In genomic region chr18:55452123-55452611, GRCh38 we compare ENCODE assay signal across 17 cellular contexts.
A peak's percentile ranks its signal among the peaks of the same experiment; 100 is the strongest.
DNase-seq lines count a peak whose midpoint lies in the region; TF ChIP-seq lines count a peak whose summit lies in the region.
"Had no signal": no experiment of that assay in that cellular context is flagged by ENCODE, and none has a peak within 500 bp of the region (broad histone marks: within the 10 kb centered on the region; RNA-seq: fewer than 3 reads in every experiment).

No MANE protein-coding gene starts in this region.

- H3K9me3 ChIP-seq in OCI-LY7 (ENCODE audit: low read length) (no peaks in the 10 kb centered on the region), fibroblast of lung (ENCODE audit: control insufficient read depth, insufficient read depth, low read depth, low read length) (no peaks in the 10 kb centered on the region), stomach (no peaks in the 10 kb centered on the region)
- H3K9me3 ChIP-seq: left lung had no signal

- 43 to 100% (median 66%) methylated on average over 1 of the region's 1 CpG for WGBS in stomach, 5 donors

- H4K20me1 ChIP-seq in OCI-LY7 (ENCODE audit: insufficient read depth, low read length) (no peaks in the 10 kb centered on the region), fibroblast of lung (ENCODE audit: control insufficient read depth, extremely low read depth, insufficient read depth, low read length) (no peaks in the 10 kb centered on the region)

- H3K9me3 Mint-ChIP-seq in activated naive CD4-positive, alpha-beta T cell treated with anti-CD3 and anti-CD28 coated beads for 36 hours: no peaks in the 10 kb centered on the region
- H3K9me3 Mint-ChIP-seq: activated CD4-positive, alpha-beta memory T cell treated with anti-CD3 and anti-CD28 coated beads for 36 hours had no signal

- H3K4me2 ChIP-seq in OCI-LY7 (ENCODE audit: low read length): peak overlapping the region; percentile 20; the same call in 1 of the 2 replicates
- H3K4me2 ChIP-seq in fibroblast of lung (ENCODE audit: extremely low read depth, insufficient read depth, low read length): no peak overlapping the region

- H3K79me2 ChIP-seq in OCI-LY7 (ENCODE audit: insufficient read depth, low read depth, low read length) (peaks cover 83% of the 10 kb centered on the region), fibroblast of lung (ENCODE audit: control insufficient read depth, insufficient read depth, low read length) (peaks cover 2% of the 10 kb centered on the region)

- peak overlapping the region; percentile 98 for H3K27ac ChIP-seq in OCI-LY7 (ENCODE audit: low read depth, low read length, poor library complexity, severe bottlenecking)
- no peak overlapping the region for H3K27ac ChIP-seq in fibroblast of lung (ENCODE audit: insufficient read depth, low read length)
- peak overlapping the region in 2 of 5 donors; percentile 4 to 12 for H3K27ac ChIP-seq in stomach
- H3K27ac ChIP-seq: C4-2B had no signal

- POLR2A ChIA-PET in OCI-LY7 (lab: Charles Lee): no interaction called here

- no peak overlapping the region for H3K9ac ChIP-seq in fibroblast of lung (ENCODE audit: insufficient read depth, low read length)

- BruUV-seq in OCI-LY7 (replicated peaks; lab: Mats Ljungman, UMichigan): no TSS peak

- no peak for TF ChIP-seq POLR2A in stomach (IDR thresholded peaks at IDR 0.05)

- H3K36me3 ChIP-seq in OCI-LY7 (ENCODE audit: insufficient read depth, low read length) (no peaks in the 10 kb centered on the region), fibroblast of lung (ENCODE audit: control insufficient read depth, insufficient read depth, low read length) (no peaks in the 10 kb centered on the region), stomach (no peaks in the 10 kb centered on the region)
- H3K36me3 ChIP-seq: left lung had no signal

- H2AFZ ChIP-seq in OCI-LY7 (ENCODE audit: low read length) (no peak overlapping the region), fibroblast of lung (ENCODE audit: low read length) (no peak overlapping the region)

- no peaks in the 10 kb centered on the region for H3K27me3 Mint-ChIP-seq in activated naive CD4-positive, alpha-beta T cell treated with anti-CD3 and anti-CD28 coated beads for 36 hours (ENCODE audit: low read depth)

- H3K27me3 ChIP-seq in fibroblast of lung (ENCODE audit: control insufficient read depth, insufficient read depth, low read length) (no peaks in the 10 kb centered on the region), stomach (no peaks in the 10 kb centered on the region)
- H3K27me3 ChIP-seq: left lung had no signal

- no peaks in the 10 kb centered on the region for H3K9me2 ChIP-seq in OCI-LY7 (ENCODE audit: insufficient read depth, low read length)

- H3K4me1 Mint-ChIP-seq in activated naive CD4-positive, alpha-beta T cell treated with anti-CD3 and anti-CD28 coated beads for 36 hours (ENCODE audit: low read depth): no peaks in the 10 kb centered on the region

- no peak overlapping the region for H3K4me3 ChIP-seq in OCI-LY7 (ENCODE audit: low read depth, low read length, poor library complexity, severe bottlenecking)
- H3K4me3 ChIP-seq in fibroblast of lung (replicated peaks in 1 of 4; ENCODE audit: control extremely low read depth in 1 of 4, insufficient read depth in 1 of 4, low read depth in 3 of 4, low read length in 4 of 4): no peak overlapping the region
- H3K4me3 ChIP-seq in stomach: no peak overlapping the region
- H3K4me3 ChIP-seq: left lung had no signal

- DNase-seq in GM04504 (ENCODE audit: low read depth) (peak; percentile 24), OCI-LY7 (ENCODE audit: low spot score) (no peak), fibroblast of lung (ENCODE audit: low read depth in 2 of 2) (peak; percentile 12 to 36), renal cortical epithelial cell (ENCODE audit: low read depth) (peak; percentile 17), stomach (no peak), glomerular visceral epithelial cell (ENCODE audit: extremely low spot score) (no peak)
- no peak for DNase-seq in stimulated activated naive CD4-positive, alpha-beta T cell treated with Interleukin-2 at 50 U/mL for 16 hours (lab: John Stamatoyannopoulos, UW)
- DNase-seq in activated naive CD4-positive, alpha-beta T cell treated with anti-CD3 and anti-CD28 coated beads for 36 hours: no peak
- DNase-seq: activated CD4-positive, alpha-beta memory T cell treated with anti-CD3 and anti-CD28 coated beads for 36 hours; activated naive CD4-positive, alpha-beta T cell treated with anti-CD3 and anti-CD28 coated beads, Interleukin-2, amount 50 U/mL, for 16 hours; GDM1; NK-92 treated with Interleukin-12 subunit alpha and Interleukin-12 subunit beta, amount 100 ng/mL, for 24 hours; occipital lobe; stimulated activated CD4-positive, alpha-beta T cell treated with anti-CD3 and anti-CD28 coated beads, Interleukin-2, amount 100 ng/mL, for 24 hours; stimulated activated naive CD4-positive, alpha-beta T cell had no signal

- H3K36me3 Mint-ChIP-seq in activated naive CD4-positive, alpha-beta T cell treated with anti-CD3 and anti-CD28 coated beads for 36 hours (ENCODE audit: low read depth): no peaks in the 10 kb centered on the region
- H3K36me3 Mint-ChIP-seq: activated CD4-positive, alpha-beta memory T cell treated with anti-CD3 and anti-CD28 coated beads for 36 hours had no signal

- no peak overlapping the region for H3K27ac Mint-ChIP-seq in activated naive CD4-positive, alpha-beta T cell treated with anti-CD3 and anti-CD28 coated beads for 36 hours
- H3K27ac Mint-ChIP-seq: activated CD4-positive, alpha-beta memory T cell treated with anti-CD3 and anti-CD28 coated beads for 36 hours had no signal

- CTCF ChIA-PET in OCI-LY7 (lab: Charles Lee; ENCODE audit: unreplicated experiment): no interaction called here
- CTCF ChIA-PET in activated naive CD4-positive, alpha-beta T cell treated with anti-CD3 and anti-CD28 coated beads for 36 hours (lab: Charles Lee): no interaction called here

- no peak for TF ChIP-seq EP300 in stomach (IDR thresholded peaks at IDR 0.05)

- H3K4me3 Mint-ChIP-seq in activated naive CD4-positive, alpha-beta T cell treated with anti-CD3 and anti-CD28 coated beads for 36 hours: no peak overlapping the region
- H3K4me3 Mint-ChIP-seq: activated CD4-positive, alpha-beta memory T cell treated with anti-CD3 and anti-CD28 coated beads for 36 hours had no signal

- intact Hi-C loops in OCI-LY7 (cut with micrococcal nuclease; ENCODE audit: unreplicated experiment): no loop called here
- intact Hi-C loops in stomach (cut with DNase I; ENCODE audit: low total_unique reads): no loop called here
- intact Hi-C loops in activated naive CD4-positive, alpha-beta T cell treated with anti-CD3 and anti-CD28 coated beads for 36 hours (cut with micrococcal nuclease): no loop called here

- TF ChIP-seq CTCF in OCI-LY7 (conservative IDR thresholded peaks at IDR 0.05; ENCODE audit: low read length): no peak
- no peak for TF ChIP-seq CTCF in fibroblast of lung (conservative IDR thresholded peaks at IDR 0.05 in 1 of 2, IDR thresholded peaks at IDR 0.05 in 1 of 2; ENCODE audit: low read depth in 1 of 2, low read length in 2 of 2)
- no peak for TF ChIP-seq CTCF in stomach (IDR thresholded peaks at IDR 0.05)

- H3K4me1 ChIP-seq in OCI-LY7 (ENCODE audit: insufficient read depth, low read length, poor library complexity, severe bottlenecking) (peaks cover 97% of the 10 kb centered on the region), fibroblast of lung (ENCODE audit: control insufficient read depth, extremely low read depth, insufficient read depth, low read length) (no peaks in the 10 kb centered on the region), stomach (peaks cover 0 to 15% (median 2%) of the 10 kb centered on the region in 4 donors)
- H3K4me1 ChIP-seq: left lung had no signal

Comparison
In these comparisons a context has a peak if more than half of its experiments do, and no peak if none do; other contexts are left out.
1. DNase-seq: peak in GM04504 (single experiment), fibroblast of lung (2 of 2) and renal cortical epithelial cell (single experiment); none in OCI-LY7 (single experiment), stimulated activated naive CD4-positive, alpha-beta T cell treated with Interleukin-2 at 50 U/mL for 16 hours (single experiment), stomach (single experiment), activated naive CD4-positive, alpha-beta T cell treated with anti-CD3 and anti-CD28 coated beads for 36 hours (single experiment) and glomerular visceral epithelial cell (single experiment).